In genomic region chr13:92806215-92806614, GRCh38 we compare ENCODE assay signal across 8 cellular contexts.
DNase-seq lines count a peak whose midpoint lies in the region; ATAC-seq and TF ChIP-seq lines count a peak whose summit lies in the region.
"Had no signal": no experiment of that assay in that cellular context is flagged by ENCODE, and none has a peak within 500 bp of the region (broad histone marks: within the 10 kb centered on the region; RNA-seq: fewer than 3 reads in every experiment).

No MANE protein-coding gene starts in this region.

- intact Hi-C loops in spleen (cut with DNase I; ENCODE audit: low total_unique reads): no loop called here

- no peaks in the 10 kb centered on the region for H3K36me3 Mint-ChIP-seq in endothelial cell (ENCODE audit: low read depth, unreplicated experiment)

- H3K27me3 Mint-ChIP-seq in endothelial cell (ENCODE audit: unreplicated experiment): peaks cover 3% of the 10 kb centered on the region

- H3K9me3 ChIP-seq in esophagus (ENCODE audit: control insufficient read depth in 2 of 2, insufficient read depth in 1 of 2, low read depth in 1 of 2, low read length in 1 of 2) (no peaks in the 10 kb centered on the region), spleen (peaks cover 0 to 6% (median 0%) of the 10 kb centered on the region in 8 donors)

- TF ChIP-seq POLR2A in spleen (IDR thresholded peaks at IDR 0.05): no peak

- peak; percentile 43 for ATAC-seq in GM19468 (IDR thresholded peaks at IDR 0.05; ENCODE audit: extremely low read depth, unreplicated experiment)

- 24 to 32% methylated on average over 4 of the region's 4 CpGs for WGBS in esophagus, 2 donors
- 23 to 43% (median 27%) methylated on average over 4 of the region's 4 CpGs for WGBS in spleen, 5 donors

- H3K4me1 ChIP-seq in esophagus (ENCODE audit: control insufficient read depth in 2 of 2, insufficient read depth in 2 of 2, low read length in 1 of 2): no peaks in the 10 kb centered on the region
- H3K4me1 ChIP-seq in spleen: peaks cover 0 to 7% (median 0%) of the 10 kb centered on the region in 6 donors

- DNase-seq in NCI-H2029 (lab: John Stamatoyannopoulos, UW): peak; percentile 77
- DNase-seq in spleen: no peak
- DNase-seq in endothelial cell (ENCODE audit: low spot score): no peak
- no peak for DNase-seq in stimulated activated CD4-positive, alpha-beta T cell treated with anti-CD3 and anti-CD28 coated beads, Interleukin-15, amount 100 ng/mL, for 24 hours
- no peak for DNase-seq in cerebellum (ENCODE audit: low spot score)
- DNase-seq: NCI-H510A treated with DMSO at 0.1 percent for 48 hours had no signal

- no peak overlapping the region for H3K27ac Mint-ChIP-seq in endothelial cell (ENCODE audit: unreplicated experiment)

- H3K36me3 ChIP-seq in esophagus (ENCODE audit: control insufficient read depth in 2 of 2, insufficient read depth in 2 of 2, low read length in 1 of 2) (no peaks in the 10 kb centered on the region), spleen (no peaks in the 10 kb centered on the region)

- H3K27ac ChIP-seq in esophagus (ENCODE audit: low read depth in 2 of 2, low read length in 1 of 2): no peak overlapping the region
- peak overlapping the region; percentile 31 to 79 (median 68) for H3K27ac ChIP-seq in spleen

- H3K4me1 Mint-ChIP-seq in endothelial cell (ENCODE audit: unreplicated experiment): no peaks in the 10 kb centered on the region

- H3K4me3 Mint-ChIP-seq in endothelial cell (ENCODE audit: unreplicated experiment): no peak overlapping the region

- no peak for TF ChIP-seq CTCF in spleen (IDR thresholded peaks at IDR 0.05 in 8 of 11, conservative IDR thresholded peaks at IDR 0.05 in 3 of 11)
- no peak for TF ChIP-seq CTCF in endothelial cell (IDR thresholded peaks at IDR 0.05; ENCODE audit: unreplicated experiment)

- peak overlapping the region; percentile 16 to 53 for H3K4me3 ChIP-seq in esophagus (ENCODE audit: low read depth in 1 of 2, low read length in 2 of 2)
- peak overlapping the region in 4 of 8 donors; percentile 5 to 57 (median 18) for H3K4me3 ChIP-seq in spleen

- no peaks in the 10 kb centered on the region for H3K27me3 ChIP-seq in esophagus (ENCODE audit: control insufficient read depth in 1 of 2, insufficient read depth in 2 of 2, low read length in 2 of 2)
- H3K27me3 ChIP-seq in spleen (replicated peaks in 1 of 7): no peaks in the 10 kb centered on the region

- H3K9me3 Mint-ChIP-seq in endothelial cell (ENCODE audit: unreplicated experiment): no peaks in the 10 kb centered on the region

Comparison
In these comparisons a context has a peak if more than half of its experiments do, and no peak if none do; other contexts are left out.
1. H3K27ac ChIP-seq: peak in spleen (8 of 8); none in esophagus (0 of 2).